ENCODE assay signal across 1 cellular context in the genomic region with DNA sequence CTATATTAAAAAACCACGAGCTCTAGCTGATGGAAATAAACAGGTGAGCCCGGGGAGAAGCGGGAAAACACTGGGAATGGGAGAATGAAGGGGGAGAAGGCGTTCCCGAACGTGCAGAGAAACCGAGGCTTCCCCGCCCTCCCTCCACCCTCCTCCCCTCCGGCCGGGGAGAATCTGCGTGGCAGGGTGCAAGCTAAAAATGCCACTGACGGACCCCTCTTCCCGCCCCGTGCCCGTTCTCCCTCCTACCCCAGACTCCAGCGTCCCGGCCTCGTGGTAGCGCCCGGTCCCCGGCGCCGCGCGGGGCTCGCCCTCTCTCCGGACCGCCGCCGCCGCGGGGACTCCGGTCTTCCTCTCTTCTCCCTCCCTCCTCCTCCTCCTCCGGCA.
TF ChIP-seq lines count a peak whose summit lies in the region.

No MANE protein-coding gene starts in this region.

TF ChIP-seq in K562, 482 proteins besides CTCF, POLR2A, EP300 and RAD21 (continued from another document and continues in another):
- TF ChIP-seq, protein P1, sequence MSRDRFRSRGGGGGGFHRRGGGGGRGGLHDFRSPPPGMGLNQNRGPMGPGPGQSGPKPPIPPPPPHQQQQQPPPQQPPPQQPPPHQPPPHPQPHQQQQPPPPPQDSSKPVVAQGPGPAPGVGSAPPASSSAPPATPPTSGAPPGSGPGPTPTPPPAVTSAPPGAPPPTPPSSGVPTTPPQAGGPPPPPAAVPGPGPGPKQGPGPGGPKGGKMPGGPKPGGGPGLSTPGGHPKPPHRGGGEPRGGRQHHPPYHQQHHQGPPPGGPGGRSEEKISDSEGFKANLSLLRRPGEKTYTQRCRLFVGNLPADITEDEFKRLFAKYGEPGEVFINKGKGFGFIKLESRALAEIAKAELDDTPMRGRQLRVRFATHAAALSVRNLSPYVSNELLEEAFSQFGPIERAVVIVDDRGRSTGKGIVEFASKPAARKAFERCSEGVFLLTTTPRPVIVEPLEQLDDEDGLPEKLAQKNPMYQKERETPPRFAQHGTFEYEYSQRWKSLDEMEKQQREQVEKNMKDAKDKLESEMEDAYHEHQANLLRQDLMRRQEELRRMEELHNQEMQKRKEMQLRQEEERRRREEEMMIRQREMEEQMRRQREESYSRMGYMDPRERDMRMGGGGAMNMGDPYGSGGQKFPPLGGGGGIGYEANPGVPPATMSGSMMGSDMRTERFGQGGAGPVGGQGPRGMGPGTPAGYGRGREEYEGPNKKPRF (IDR thresholded peaks at IDR 0.05; ENCODE audit: low read depth, low read length), result no peak
- no peak for TF ChIP-seq KAT8 (IDR thresholded peaks at IDR 0.05; ENCODE audit: low read depth)
- no peak for TF ChIP-seq MCM5 (IDR thresholded peaks at IDR 0.05; ENCODE audit: low read depth)
- TF ChIP-seq ZNF311 (CRISPR knock-in tag; IDR thresholded peaks at IDR 0.05), result no peak
- no peak for TF ChIP-seq PHF20 (IDR thresholded peaks at IDR 0.05; ENCODE audit: partially characterized antibody)
- TF ChIP-seq, protein P2, sequence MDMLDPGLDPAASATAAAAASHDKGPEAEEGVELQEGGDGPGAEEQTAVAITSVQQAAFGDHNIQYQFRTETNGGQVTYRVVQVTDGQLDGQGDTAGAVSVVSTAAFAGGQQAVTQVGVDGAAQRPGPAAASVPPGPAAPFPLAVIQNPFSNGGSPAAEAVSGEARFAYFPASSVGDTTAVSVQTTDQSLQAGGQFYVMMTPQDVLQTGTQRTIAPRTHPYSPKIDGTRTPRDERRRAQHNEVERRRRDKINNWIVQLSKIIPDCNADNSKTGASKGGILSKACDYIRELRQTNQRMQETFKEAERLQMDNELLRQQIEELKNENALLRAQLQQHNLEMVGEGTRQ (CRISPR knock-in tag; IDR thresholded peaks at IDR 0.05), result no peak
- TF ChIP-seq KLF1 (tag; IDR thresholded peaks at IDR 0.05), result no peak
- TF ChIP-seq ZFX (CRISPR knock-in tag; IDR thresholded peaks at IDR 0.05), result no peak
- no peak for TF ChIP-seq SOX6 (IDR thresholded peaks at IDR 0.05)
- TF ChIP-seq FIP1L1 (IDR thresholded peaks at IDR 0.05; ENCODE audit: low read depth, low read length, poor library complexity, severe bottlenecking), result no peak
- TF ChIP-seq ZBTB7A (IDR thresholded peaks at IDR 0.05; ENCODE audit: borderline replicate concordance, control insufficient read depth, low read depth, low read length), result peak; percentile 34; the same call in 1 of the 2 replicates
- no peak for TF ChIP-seq ATF1 (CRISPR knock-in tag; IDR thresholded peaks at IDR 0.05)
- no peak for TF ChIP-seq ATF1 (tag; IDR thresholded peaks at IDR 0.05)
- no peak for TF ChIP-seq HDAC8 (tag; IDR thresholded peaks at IDR 0.05)
- TF ChIP-seq FOXA1 (IDR thresholded peaks at IDR 0.05; ENCODE audit: borderline replicate concordance), result no peak
- TF ChIP-seq, protein P3, sequence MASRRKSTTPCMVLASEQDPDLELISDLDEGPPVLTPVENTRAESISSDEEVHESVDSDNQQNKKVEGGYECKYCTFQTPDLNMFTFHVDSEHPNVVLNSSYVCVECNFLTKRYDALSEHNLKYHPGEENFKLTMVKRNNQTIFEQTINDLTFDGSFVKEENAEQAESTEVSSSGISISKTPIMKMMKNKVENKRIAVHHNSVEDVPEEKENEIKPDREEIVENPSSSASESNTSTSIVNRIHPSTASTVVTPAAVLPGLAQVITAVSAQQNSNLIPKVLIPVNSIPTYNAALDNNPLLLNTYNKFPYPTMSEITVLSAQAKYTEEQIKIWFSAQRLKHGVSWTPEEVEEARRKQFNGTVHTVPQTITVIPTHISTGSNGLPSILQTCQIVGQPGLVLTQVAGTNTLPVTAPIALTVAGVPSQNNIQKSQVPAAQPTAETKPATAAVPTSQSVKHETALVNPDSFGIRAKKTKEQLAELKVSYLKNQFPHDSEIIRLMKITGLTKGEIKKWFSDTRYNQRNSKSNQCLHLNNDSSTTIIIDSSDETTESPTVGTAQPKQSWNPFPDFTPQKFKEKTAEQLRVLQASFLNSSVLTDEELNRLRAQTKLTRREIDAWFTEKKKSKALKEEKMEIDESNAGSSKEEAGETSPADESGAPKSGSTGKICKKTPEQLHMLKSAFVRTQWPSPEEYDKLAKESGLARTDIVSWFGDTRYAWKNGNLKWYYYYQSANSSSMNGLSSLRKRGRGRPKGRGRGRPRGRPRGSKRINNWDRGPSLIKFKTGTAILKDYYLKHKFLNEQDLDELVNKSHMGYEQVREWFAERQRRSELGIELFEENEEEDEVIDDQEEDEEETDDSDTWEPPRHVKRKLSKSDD (conservative IDR thresholded peaks at IDR 0.05; ENCODE audit: low read length), result no peak
- TF ChIP-seq, protein P4, sequence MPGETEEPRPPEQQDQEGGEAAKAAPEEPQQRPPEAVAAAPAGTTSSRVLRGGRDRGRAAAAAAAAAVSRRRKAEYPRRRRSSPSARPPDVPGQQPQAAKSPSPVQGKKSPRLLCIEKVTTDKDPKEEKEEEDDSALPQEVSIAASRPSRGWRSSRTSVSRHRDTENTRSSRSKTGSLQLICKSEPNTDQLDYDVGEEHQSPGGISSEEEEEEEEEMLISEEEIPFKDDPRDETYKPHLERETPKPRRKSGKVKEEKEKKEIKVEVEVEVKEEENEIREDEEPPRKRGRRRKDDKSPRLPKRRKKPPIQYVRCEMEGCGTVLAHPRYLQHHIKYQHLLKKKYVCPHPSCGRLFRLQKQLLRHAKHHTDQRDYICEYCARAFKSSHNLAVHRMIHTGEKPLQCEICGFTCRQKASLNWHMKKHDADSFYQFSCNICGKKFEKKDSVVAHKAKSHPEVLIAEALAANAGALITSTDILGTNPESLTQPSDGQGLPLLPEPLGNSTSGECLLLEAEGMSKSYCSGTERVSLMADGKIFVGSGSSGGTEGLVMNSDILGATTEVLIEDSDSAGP (CRISPR knock-in tag; IDR thresholded peaks at IDR 0.05), result no peak
- no peak for TF ChIP-seq ZFP1 (CRISPR knock-in tag; IDR thresholded peaks at IDR 0.05)
- TF ChIP-seq SUPT5H (IDR thresholded peaks at IDR 0.05), result no peak
- TF ChIP-seq POLR2B (IDR thresholded peaks at IDR 0.05; ENCODE audit: low read depth, partially characterized antibody), result peak; percentile 34
- TF ChIP-seq ERF (CRISPR knock-in tag; IDR thresholded peaks at IDR 0.05), result no peak
- no peak for TF ChIP-seq CBX1 (IDR thresholded peaks at IDR 0.05; ENCODE audit: low read depth)
- TF ChIP-seq SPI1 (IDR thresholded peaks at IDR 0.05; ENCODE audit: borderline replicate concordance, low read depth, low read length), result no peak
- TF ChIP-seq, protein P5, sequence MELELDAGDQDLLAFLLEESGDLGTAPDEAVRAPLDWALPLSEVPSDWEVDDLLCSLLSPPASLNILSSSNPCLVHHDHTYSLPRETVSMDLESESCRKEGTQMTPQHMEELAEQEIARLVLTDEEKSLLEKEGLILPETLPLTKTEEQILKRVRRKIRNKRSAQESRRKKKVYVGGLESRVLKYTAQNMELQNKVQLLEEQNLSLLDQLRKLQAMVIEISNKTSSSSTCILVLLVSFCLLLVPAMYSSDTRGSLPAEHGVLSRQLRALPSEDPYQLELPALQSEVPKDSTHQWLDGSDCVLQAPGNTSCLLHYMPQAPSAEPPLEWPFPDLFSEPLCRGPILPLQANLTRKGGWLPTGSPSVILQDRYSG (tag; conservative IDR thresholded peaks at IDR 0.05; ENCODE audit: low read depth), result no peak
- TF ChIP-seq, protein P6, sequence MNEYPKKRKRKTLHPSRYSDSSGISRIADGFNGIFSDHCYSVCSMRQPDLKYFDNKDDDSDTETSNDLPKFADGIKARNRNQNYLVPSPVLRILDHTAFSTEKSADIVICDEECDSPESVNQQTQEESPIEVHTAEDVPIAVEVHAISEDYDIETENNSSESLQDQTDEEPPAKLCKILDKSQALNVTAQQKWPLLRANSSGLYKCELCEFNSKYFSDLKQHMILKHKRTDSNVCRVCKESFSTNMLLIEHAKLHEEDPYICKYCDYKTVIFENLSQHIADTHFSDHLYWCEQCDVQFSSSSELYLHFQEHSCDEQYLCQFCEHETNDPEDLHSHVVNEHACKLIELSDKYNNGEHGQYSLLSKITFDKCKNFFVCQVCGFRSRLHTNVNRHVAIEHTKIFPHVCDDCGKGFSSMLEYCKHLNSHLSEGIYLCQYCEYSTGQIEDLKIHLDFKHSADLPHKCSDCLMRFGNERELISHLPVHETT (CRISPR knock-in tag; conservative IDR thresholded peaks at IDR 0.05 in 1 of 2, IDR thresholded peaks at IDR 0.05 in 1 of 2), result no peak; a peak in 1 of 4 replicates
- TF ChIP-seq ESRRA (IDR thresholded peaks at IDR 0.05; ENCODE audit: borderline replicate concordance, low read depth), result no peak
- TF ChIP-seq C11orf30 (IDR thresholded peaks at IDR 0.05; ENCODE audit: low read depth), result no peak
- TF ChIP-seq, protein P7, sequence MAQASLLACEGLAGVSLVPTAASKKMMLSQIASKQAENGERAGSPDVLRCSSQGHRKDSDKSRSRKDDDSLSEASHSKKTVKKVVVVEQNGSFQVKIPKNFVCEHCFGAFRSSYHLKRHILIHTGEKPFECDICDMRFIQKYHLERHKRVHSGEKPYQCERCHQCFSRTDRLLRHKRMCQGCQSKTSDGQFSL (CRISPR knock-in tag; IDR thresholded peaks at IDR 0.05), result no peak
- TF ChIP-seq, protein P7 (tag; IDR thresholded peaks at IDR 0.05), result no peak
- no peak for TF ChIP-seq SNRNP70 (optimal IDR thresholded peaks at IDR 0.05; ENCODE audit: low read depth, low read length)
- no peak for TF ChIP-seq ZNF134 (CRISPR knock-in tag; conservative IDR thresholded peaks at IDR 0.05)
- no peak for TF ChIP-seq BACH1 (tag; IDR thresholded peaks at IDR 0.05)
- no peak for TF ChIP-seq NRF1 (conservative IDR thresholded peaks at IDR 0.05 in 1 of 2, IDR thresholded peaks at IDR 0.05 in 1 of 2)
- no peak for TF ChIP-seq NR2C1 (IDR thresholded peaks at IDR 0.05)
- TF ChIP-seq NR2C1 (tag; IDR thresholded peaks at IDR 0.05), result no peak
- TF ChIP-seq ZNF282 (CRISPR knock-in tag; IDR thresholded peaks at IDR 0.05), result no peak
- no peak for TF ChIP-seq ZNF316 (IDR thresholded peaks at IDR 0.05)
- no peak for TF ChIP-seq DNMT1 (IDR thresholded peaks at IDR 0.05)
- TF ChIP-seq ZNF121 (CRISPR knock-in tag; conservative IDR thresholded peaks at IDR 0.05), result no peak
- TF ChIP-seq BRD4 (IDR thresholded peaks at IDR 0.05), result no peak
- TF ChIP-seq, protein P8, sequence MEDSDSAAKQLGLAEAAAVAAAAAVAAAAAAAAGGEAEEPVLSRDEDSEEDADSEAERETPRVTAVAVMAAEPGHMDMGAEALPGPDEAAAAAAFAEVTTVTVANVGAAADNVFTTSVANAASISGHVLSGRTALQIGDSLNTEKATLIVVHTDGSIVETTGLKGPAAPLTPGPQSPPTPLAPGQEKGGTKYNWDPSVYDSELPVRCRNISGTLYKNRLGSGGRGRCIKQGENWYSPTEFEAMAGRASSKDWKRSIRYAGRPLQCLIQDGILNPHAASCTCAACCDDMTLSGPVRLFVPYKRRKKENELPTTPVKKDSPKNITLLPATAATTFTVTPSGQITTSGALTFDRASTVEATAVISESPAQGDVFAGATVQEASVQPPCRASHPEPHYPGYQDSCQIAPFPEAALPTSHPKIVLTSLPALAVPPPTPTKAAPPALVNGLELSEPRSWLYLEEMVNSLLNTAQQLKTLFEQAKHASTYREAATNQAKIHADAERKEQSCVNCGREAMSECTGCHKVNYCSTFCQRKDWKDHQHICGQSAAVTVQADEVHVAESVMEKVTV (CRISPR knock-in tag; IDR thresholded peaks at IDR 0.05), result no peak
- TF ChIP-seq, protein P9, sequence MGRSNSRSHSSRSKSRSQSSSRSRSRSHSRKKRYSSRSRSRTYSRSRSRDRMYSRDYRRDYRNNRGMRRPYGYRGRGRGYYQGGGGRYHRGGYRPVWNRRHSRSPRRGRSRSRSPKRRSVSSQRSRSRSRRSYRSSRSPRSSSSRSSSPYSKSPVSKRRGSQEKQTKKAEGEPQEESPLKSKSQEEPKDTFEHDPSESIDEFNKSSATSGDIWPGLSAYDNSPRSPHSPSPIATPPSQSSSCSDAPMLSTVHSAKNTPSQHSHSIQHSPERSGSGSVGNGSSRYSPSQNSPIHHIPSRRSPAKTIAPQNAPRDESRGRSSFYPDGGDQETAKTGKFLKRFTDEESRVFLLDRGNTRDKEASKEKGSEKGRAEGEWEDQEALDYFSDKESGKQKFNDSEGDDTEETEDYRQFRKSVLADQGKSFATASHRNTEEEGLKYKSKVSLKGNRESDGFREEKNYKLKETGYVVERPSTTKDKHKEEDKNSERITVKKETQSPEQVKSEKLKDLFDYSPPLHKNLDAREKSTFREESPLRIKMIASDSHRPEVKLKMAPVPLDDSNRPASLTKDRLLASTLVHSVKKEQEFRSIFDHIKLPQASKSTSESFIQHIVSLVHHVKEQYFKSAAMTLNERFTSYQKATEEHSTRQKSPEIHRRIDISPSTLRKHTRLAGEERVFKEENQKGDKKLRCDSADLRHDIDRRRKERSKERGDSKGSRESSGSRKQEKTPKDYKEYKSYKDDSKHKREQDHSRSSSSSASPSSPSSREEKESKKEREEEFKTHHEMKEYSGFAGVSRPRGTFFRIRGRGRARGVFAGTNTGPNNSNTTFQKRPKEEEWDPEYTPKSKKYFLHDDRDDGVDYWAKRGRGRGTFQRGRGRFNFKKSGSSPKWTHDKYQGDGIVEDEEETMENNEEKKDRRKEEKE (IDR thresholded peaks at IDR 0.05; ENCODE audit: borderline replicate concordance in 1 of 2, control insufficient read depth in 1 of 2, low read depth in 2 of 2, low read length in 1 of 2), result 0 out of 4 replicates have a peak, but pooled peaks of 1 of the 2 experiments have one; percentile 0
- TF ChIP-seq, protein P10, sequence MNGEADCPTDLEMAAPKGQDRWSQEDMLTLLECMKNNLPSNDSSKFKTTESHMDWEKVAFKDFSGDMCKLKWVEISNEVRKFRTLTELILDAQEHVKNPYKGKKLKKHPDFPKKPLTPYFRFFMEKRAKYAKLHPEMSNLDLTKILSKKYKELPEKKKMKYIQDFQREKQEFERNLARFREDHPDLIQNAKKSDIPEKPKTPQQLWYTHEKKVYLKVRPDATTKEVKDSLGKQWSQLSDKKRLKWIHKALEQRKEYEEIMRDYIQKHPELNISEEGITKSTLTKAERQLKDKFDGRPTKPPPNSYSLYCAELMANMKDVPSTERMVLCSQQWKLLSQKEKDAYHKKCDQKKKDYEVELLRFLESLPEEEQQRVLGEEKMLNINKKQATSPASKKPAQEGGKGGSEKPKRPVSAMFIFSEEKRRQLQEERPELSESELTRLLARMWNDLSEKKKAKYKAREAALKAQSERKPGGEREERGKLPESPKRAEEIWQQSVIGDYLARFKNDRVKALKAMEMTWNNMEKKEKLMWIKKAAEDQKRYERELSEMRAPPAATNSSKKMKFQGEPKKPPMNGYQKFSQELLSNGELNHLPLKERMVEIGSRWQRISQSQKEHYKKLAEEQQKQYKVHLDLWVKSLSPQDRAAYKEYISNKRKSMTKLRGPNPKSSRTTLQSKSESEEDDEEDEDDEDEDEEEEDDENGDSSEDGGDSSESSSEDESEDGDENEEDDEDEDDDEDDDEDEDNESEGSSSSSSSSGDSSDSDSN (IDR thresholded peaks at IDR 0.05; ENCODE audit: borderline replicate concordance in 1 of 2, low read depth in 2 of 2, low read length in 2 of 2), result no peak
- TF ChIP-seq, protein P11, sequence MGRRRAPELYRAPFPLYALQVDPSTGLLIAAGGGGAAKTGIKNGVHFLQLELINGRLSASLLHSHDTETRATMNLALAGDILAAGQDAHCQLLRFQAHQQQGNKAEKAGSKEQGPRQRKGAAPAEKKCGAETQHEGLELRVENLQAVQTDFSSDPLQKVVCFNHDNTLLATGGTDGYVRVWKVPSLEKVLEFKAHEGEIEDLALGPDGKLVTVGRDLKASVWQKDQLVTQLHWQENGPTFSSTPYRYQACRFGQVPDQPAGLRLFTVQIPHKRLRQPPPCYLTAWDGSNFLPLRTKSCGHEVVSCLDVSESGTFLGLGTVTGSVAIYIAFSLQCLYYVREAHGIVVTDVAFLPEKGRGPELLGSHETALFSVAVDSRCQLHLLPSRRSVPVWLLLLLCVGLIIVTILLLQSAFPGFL (CRISPR knock-in tag; IDR thresholded peaks at IDR 0.05), result no peak
